12 cellular contexts compared by ENCODE assay signal in the genomic region with DNA sequence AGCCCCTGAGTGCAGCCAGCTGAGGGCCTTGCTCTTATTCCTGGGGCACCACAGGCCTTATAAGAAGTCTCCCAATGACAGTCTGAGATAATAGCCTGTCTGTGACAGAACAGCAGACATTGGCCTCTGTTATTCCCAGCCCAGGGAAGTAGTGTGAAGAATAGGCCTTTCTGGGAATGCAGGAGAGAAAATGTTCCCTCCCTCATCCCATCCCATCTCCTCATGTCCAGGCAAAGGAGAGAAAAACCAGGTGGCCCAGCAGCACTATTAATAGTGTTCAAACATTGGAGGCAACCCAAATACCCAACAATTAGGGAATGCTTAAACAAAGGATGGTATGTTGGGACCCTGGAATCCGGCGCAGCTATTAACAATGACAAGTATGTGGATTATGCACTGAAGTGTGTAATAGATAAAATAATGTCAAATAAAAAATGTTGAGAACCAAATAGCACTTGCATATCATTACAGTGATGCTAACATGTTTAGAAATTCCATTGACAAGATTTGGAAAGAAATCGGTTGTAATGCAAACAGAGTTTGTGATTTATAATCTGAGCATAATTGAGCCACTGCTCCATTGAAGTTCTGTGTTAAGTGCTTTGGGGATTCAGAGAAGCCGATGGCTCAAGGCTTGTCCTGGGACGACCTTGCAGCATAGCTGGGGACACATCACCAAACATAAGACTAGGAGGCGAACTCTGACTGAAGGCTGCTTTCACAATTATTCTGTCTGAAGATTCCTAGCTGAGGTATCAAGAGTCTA.
DNase-seq lines count a peak whose midpoint lies in the region; ATAC-seq lines count a peak whose summit lies in the region.
"Had no signal": no experiment of that assay in that cellular context is flagged by ENCODE, and none has a peak within 500 bp of the region (broad histone marks: within the 10 kb centered on the region; RNA-seq: fewer than 3 reads in every experiment).

No MANE protein-coding gene starts in this region.

- H3K36me3 Mint-ChIP-seq in stimulated activated naive CD8-positive, alpha-beta T cell treated with anti-CD3 and anti-CD28 coated beads, Interleukin-15, Interleukin-2, amounts not matched to agents 100 ng/mL and 50 ng/mL, for 24 hours (ENCODE audit: low read depth): peaks cover 7% of the 10 kb centered on the region

- peak overlapping the region; percentile 29 for H3K27ac Mint-ChIP-seq in stimulated activated naive CD8-positive, alpha-beta T cell treated with anti-CD3 and anti-CD28 coated beads, Interleukin-15, Interleukin-2, amounts not matched to agents 100 ng/mL and 50 ng/mL, for 24 hours
- H3K27ac Mint-ChIP-seq in stimulated activated naive CD8-positive, alpha-beta T cell treated with anti-CD3 and anti-CD28 coated beads, Interleukin-15, amount 100 ng/mL, for 72 hours: peak overlapping the region in 1 of 2 donors; percentile 90
- H3K27ac Mint-ChIP-seq: activated CD8-positive, alpha-beta T cell treated with anti-CD3 and anti-CD28 coated beads, Interleukin-2, amount 10 ng/mL, durations not matched to agents 7 days and 5 days had no signal

- H3K27ac ChIP-seq in mesendoderm (ENCODE audit: low read depth, low read length): peak overlapping the region; percentile 41
- H3K27ac ChIP-seq: testis had no signal

- in situ Hi-C loops in G401 (cut with HindIII; ENCODE audit: low sequenced_read_pairs): no loop called here

- H2BK15ac ChIP-seq in mesendoderm (replicated peaks; ENCODE audit: low read depth): peak overlapping the region; percentile 43

- WGBS in mesendoderm (ENCODE audit: extremely low coverage, insufficient coverage, low lambda C conversion rate): no CpG with 5 or more reads among the region's 6 CpGs

- H3K4ac ChIP-seq in mesendoderm (ENCODE audit: low read depth, low read length): no peak overlapping the region

- H4K5ac ChIP-seq in mesendoderm (ENCODE audit: low read length): no peak overlapping the region

- H3K27me3 ChIP-seq in mesendoderm (ENCODE audit: insufficient read depth, low read length, poor library complexity): no peaks in the 10 kb centered on the region
- H3K27me3 ChIP-seq: testis had no signal

- no peak overlapping the region for H3K4me3 Mint-ChIP-seq in stimulated activated naive CD8-positive, alpha-beta T cell treated with anti-CD3 and anti-CD28 coated beads, Interleukin-15, Interleukin-2, amounts not matched to agents 100 ng/mL and 50 ng/mL, for 24 hours
- no peak overlapping the region for H3K4me3 Mint-ChIP-seq in stimulated activated naive CD8-positive, alpha-beta T cell treated with anti-CD3 and anti-CD28 coated beads, Interleukin-15, amount 100 ng/mL, for 72 hours
- H3K4me3 Mint-ChIP-seq: activated CD8-positive, alpha-beta T cell treated with anti-CD3 and anti-CD28 coated beads, Interleukin-2, amount 10 ng/mL, durations not matched to agents 7 days and 5 days had no signal

- H3K4me3 ChIP-seq in mesendoderm (ENCODE audit: low read length): no peak overlapping the region
- H3K4me3 ChIP-seq: testis had no signal

- no peak for ATAC-seq in stimulated activated naive CD8-positive, alpha-beta T cell treated with anti-CD3 and anti-CD28 coated beads, Interleukin-15, amount 100 ng/mL, for 72 hours
- no peak for ATAC-seq in GM21737 (IDR thresholded peaks at IDR 0.05; ENCODE audit: unreplicated experiment)
- ATAC-seq: activated CD8-positive, alpha-beta T cell treated with anti-CD3 and anti-CD28 coated beads, Interleukin-2, amount 10 ng/mL, durations not matched to agents 7 days and 5 days had no signal

- H3K9ac ChIP-seq in mesendoderm (ENCODE audit: low read length): no peak overlapping the region

- H2BK5ac ChIP-seq in mesendoderm (ENCODE audit: low read length): peak overlapping the region; percentile 37

- H3K4me1 Mint-ChIP-seq in stimulated activated naive CD8-positive, alpha-beta T cell treated with anti-CD3 and anti-CD28 coated beads, Interleukin-15, Interleukin-2, amounts not matched to agents 100 ng/mL and 50 ng/mL, for 24 hours (ENCODE audit: low read depth): peaks cover 49% of the 10 kb centered on the region
- H3K4me1 Mint-ChIP-seq in stimulated activated naive CD8-positive, alpha-beta T cell treated with anti-CD3 and anti-CD28 coated beads, Interleukin-15, amount 100 ng/mL, for 72 hours: peaks cover 20% of the 10 kb centered on the region

- H2BK120ac ChIP-seq in mesendoderm (ENCODE audit: low read depth, low read length): no peak overlapping the region

- peaks cover 8% of the 10 kb centered on the region for H3K4me1 ChIP-seq in mesendoderm (ENCODE audit: control insufficient read depth, low read depth, low read length)
- H3K4me1 ChIP-seq: testis had no signal

- H4K8ac ChIP-seq in mesendoderm (ENCODE audit: low read depth, low read length): no peak overlapping the region

- peak overlapping the region; percentile 51 for H3K56ac ChIP-seq in mesendoderm (ENCODE audit: low read length)

- no peak overlapping the region for H3K23ac ChIP-seq in mesendoderm (ENCODE audit: low read length)

- peaks cover 11% of the 10 kb centered on the region for H3K9me3 Mint-ChIP-seq in stimulated activated naive CD8-positive, alpha-beta T cell treated with anti-CD3 and anti-CD28 coated beads, Interleukin-15, Interleukin-2, amounts not matched to agents 100 ng/mL and 50 ng/mL, for 24 hours
- peaks cover 8 to 11% of the 10 kb centered on the region in 2 donors for H3K9me3 Mint-ChIP-seq in stimulated activated naive CD8-positive, alpha-beta T cell treated with anti-CD3 and anti-CD28 coated beads, Interleukin-15, amount 100 ng/mL, for 72 hours

- H3K79me2 ChIP-seq in mesendoderm (ENCODE audit: control insufficient read depth, insufficient read depth, low read length): no peaks in the 10 kb centered on the region

- H3K27me3 Mint-ChIP-seq in stimulated activated naive CD8-positive, alpha-beta T cell treated with anti-CD3 and anti-CD28 coated beads, Interleukin-15, Interleukin-2, amounts not matched to agents 100 ng/mL and 50 ng/mL, for 24 hours: no peaks in the 10 kb centered on the region
- no peaks in the 10 kb centered on the region for H3K27me3 Mint-ChIP-seq in stimulated activated naive CD8-positive, alpha-beta T cell treated with anti-CD3 and anti-CD28 coated beads, Interleukin-15, amount 100 ng/mL, for 72 hours

- peak overlapping the region; percentile 12 for H2AK5ac ChIP-seq in mesendoderm (ENCODE audit: low read length)

- H3K79me1 ChIP-seq in mesendoderm (ENCODE audit: low read length): no peaks in the 10 kb centered on the region

- peak overlapping the region; percentile 69 for H3K18ac ChIP-seq in mesendoderm (ENCODE audit: low read length)

- no peaks in the 10 kb centered on the region for H3K36me3 ChIP-seq in mesendoderm (ENCODE audit: control insufficient read depth, insufficient read depth, low read length)

- no peak for DNase-seq in stimulated activated naive CD8-positive, alpha-beta T cell treated with anti-CD3 and anti-CD28 coated beads, Interleukin-15, amount 100 ng/mL, for 72 hours
- DNase-seq in epidermal melanocyte (ENCODE audit: insufficient read length, low spot score) (peak; percentile 38), mesendoderm (no peak), ureter (ENCODE audit: low spot score) (no peak), UCSD-AML1 (lab: John Stamatoyannopoulos, UW; ENCODE audit: unreplicated experiment) (no peak), G401 (ENCODE audit: low spot score) (no peak)
- DNase-seq: activated CD8-positive, alpha-beta T cell treated with anti-CD3 and anti-CD28 coated beads, Interleukin-2, amount 10 ng/mL, durations not matched to agents 7 days and 5 days; AML-193; SHP77 treated with DMSO at 0.1 percent for 48 hours; testis had no signal

- H3K4me2 ChIP-seq in mesendoderm (ENCODE audit: low read length): no peak overlapping the region
